In the genomic region with DNA sequence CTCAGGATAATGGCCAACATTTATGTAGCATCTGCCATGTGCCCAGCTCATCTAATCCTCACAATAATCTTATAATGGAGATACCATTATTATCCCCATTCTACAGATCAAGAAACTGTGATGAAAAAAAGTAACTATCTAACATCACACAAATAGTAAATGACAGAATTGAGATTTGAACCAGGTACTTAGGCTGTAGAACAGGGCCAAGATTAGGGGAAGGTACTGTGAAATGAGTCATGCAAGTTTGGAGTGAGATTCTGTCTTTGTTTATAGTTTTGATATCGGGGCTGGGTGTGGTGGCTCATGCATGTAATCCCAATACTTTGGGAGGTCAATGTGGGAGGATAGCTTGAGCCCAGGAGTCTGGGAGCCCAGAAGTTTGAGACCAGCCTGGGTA, we compare ENCODE assay signal across 16 cellular contexts. TPM values are rescaled to one million over a fixed set of nuclear protein-coding genes. Genes with fewer than 3 reads are reported as not detected.
DNase-seq lines count a peak whose midpoint lies in the region; ATAC-seq and TF ChIP-seq lines count a peak whose summit lies in the region.
"Had no signal": no experiment of that assay in that cellular context is flagged by ENCODE, and none has a peak within 500 bp of the region (broad histone marks: within the 10 kb centered on the region; RNA-seq: fewer than 3 reads in every experiment).

No MANE protein-coding gene starts in this region.

- no peaks in the 10 kb centered on the region for H3K27me3 Mint-ChIP-seq in activated naive CD8-positive, alpha-beta T cell
- no peaks in the 10 kb centered on the region for H3K27me3 Mint-ChIP-seq in activated naive CD8-positive, alpha-beta T cell treated with anti-CD3 and anti-CD28 coated beads, Interleukin-2, amount 50 U/mL, for 24 hours

- no peak for DNase-seq in activated naive CD8-positive, alpha-beta T cell treated with anti-CD3 and anti-CD28 coated beads, Interleukin-2, amount 50 U/mL, for 24 hours
- DNase-seq in NCI-H82 (lab: John Stamatoyannopoulos, UW) (peak; percentile 70), fibroblast of mammary gland (ENCODE audit: low read depth) (peak; percentile 6), GOT3 (lab: John Stamatoyannopoulos, UW) (no peak), GF-D8 (lab: John Stamatoyannopoulos, UW) (no peak), upper lobe of right lung (no peak)
- DNase-seq: DMS53; HFFc6; NCI-H1048; NCI-H146; NCI-H2081 treated with DMSO at 0.1 percent for 48 hours; NK-92 treated with Interleukin-12 subunit alpha and Interleukin-12 subunit beta, amount 100 ng/mL, for 24 hours; PC-9 had no signal

- intact Hi-C loops in upper lobe of right lung (cut with DNase I), result loop anchor here (10.0 kb wide), 1 partner anchor 57 kb away; no protein-coding TSS in a partner anchor

- H3K4me3 Mint-ChIP-seq in activated naive CD8-positive, alpha-beta T cell, result peak overlapping the region; percentile 10
- no peak overlapping the region for H3K4me3 Mint-ChIP-seq in activated naive CD8-positive, alpha-beta T cell treated with anti-CD3 and anti-CD28 coated beads, Interleukin-2, amount 50 U/mL, for 24 hours

- no peaks in the 10 kb centered on the region for H3K36me3 ChIP-seq in upper lobe of right lung

- H3K4me3 ChIP-seq in fibroblast of mammary gland (ENCODE audit: control insufficient read depth, low read depth, low read length) (no peak overlapping the region), upper lobe of right lung (no peak overlapping the region)
- H3K4me3 ChIP-seq: PC-9 had no signal

- H3K4me1 ChIP-seq in upper lobe of right lung, result peaks cover 31% of the 10 kb centered on the region

- no peak for TF ChIP-seq CTCF in fibroblast of mammary gland (conservative IDR thresholded peaks at IDR 0.05; ENCODE audit: control insufficient read depth, insufficient read depth, low read depth, low read length)
- TF ChIP-seq CTCF in upper lobe of right lung (IDR thresholded peaks at IDR 0.05), result no peak

- H3K9me3 Mint-ChIP-seq in activated naive CD8-positive, alpha-beta T cell (ENCODE audit: low read depth), result no peaks in the 10 kb centered on the region
- H3K9me3 Mint-ChIP-seq in activated naive CD8-positive, alpha-beta T cell treated with anti-CD3 and anti-CD28 coated beads, Interleukin-2, amount 50 U/mL, for 24 hours, result no peaks in the 10 kb centered on the region
- H3K9me3 Mint-ChIP-seq: HFFc6 had no signal

- no peaks in the 10 kb centered on the region for H3K27me3 ChIP-seq in upper lobe of right lung
- H3K27me3 ChIP-seq: BLaER1 treated with 17β-estradiol and CSF1 and Interleukin-3, amounts not matched to agents 10 nM and 100 nM had no signal

- H3K27ac Mint-ChIP-seq in activated naive CD8-positive, alpha-beta T cell, result no peak overlapping the region
- H3K27ac Mint-ChIP-seq in activated naive CD8-positive, alpha-beta T cell treated with anti-CD3 and anti-CD28 coated beads, Interleukin-2, amount 50 U/mL, for 24 hours, result no peak overlapping the region
- H3K27ac Mint-ChIP-seq: HFFc6 had no signal

- H3K9me3 ChIP-seq in upper lobe of right lung, result no peaks in the 10 kb centered on the region
- H3K9me3 ChIP-seq: BLaER1 treated with 17β-estradiol and CSF1 and Interleukin-3, amounts not matched to agents 10 nM and 100 nM had no signal

- no peak for ATAC-seq in activated naive CD8-positive, alpha-beta T cell treated with anti-CD3 and anti-CD28 coated beads, Interleukin-2, amount 50 U/mL, for 24 hours
- ATAC-seq in GM18498 (IDR thresholded peaks at IDR 0.05; ENCODE audit: unreplicated experiment) (no peak), upper lobe of right lung (no peak)

- no peaks in the 10 kb centered on the region for H3K36me3 Mint-ChIP-seq in activated naive CD8-positive, alpha-beta T cell
- peaks cover 4% of the 10 kb centered on the region for H3K36me3 Mint-ChIP-seq in activated naive CD8-positive, alpha-beta T cell treated with anti-CD3 and anti-CD28 coated beads, Interleukin-2, amount 50 U/mL, for 24 hours (ENCODE audit: low read depth)

- H3K27ac ChIP-seq in upper lobe of right lung, result no peak overlapping the region
- H3K27ac ChIP-seq: BLaER1 treated with 17β-estradiol and CSF1 and Interleukin-3, amounts not matched to agents 10 nM and 100 nM; PC-9 had no signal

- H3K4me1 Mint-ChIP-seq in activated naive CD8-positive, alpha-beta T cell (ENCODE audit: low read depth), result peaks cover 38% of the 10 kb centered on the region
- peaks cover 33% of the 10 kb centered on the region for H3K4me1 Mint-ChIP-seq in activated naive CD8-positive, alpha-beta T cell treated with anti-CD3 and anti-CD28 coated beads, Interleukin-2, amount 50 U/mL, for 24 hours

RNA-seq across cellular contexts. Expression of gene GNPTAB, which starts 1.3 kb away (rescaled TPM):
- total RNA-seq in upper lobe of right lung, result 65.9 TPM

RNA-seq across cellular contexts. Expression of gene DRAM1, which starts 45.4 kb away (rescaled TPM):
- total RNA-seq in upper lobe of right lung, result 162 TPM

Comparison
In these comparisons a context has a peak if more than half of its experiments do, and no peak if none do; other contexts are left out.
1. DNase-seq: peak in NCI-H82 (single experiment) and fibroblast of mammary gland (single experiment); none in activated naive CD8-positive, alpha-beta T cell treated with anti-CD3 and anti-CD28 coated beads, Interleukin-2, amount 50 U/mL, for 24 hours (single experiment), GOT3 (single experiment), GF-D8 (single experiment) and upper lobe of right lung (single experiment).